ENCODE assay signal across 17 cellular contexts in genomic region chr10:87523731-87524130, GRCh38.
"Had no signal": no experiment of that assay in that cellular context is flagged by ENCODE, and none has a peak within 500 bp of the region (broad histone marks: within the 10 kb centered on the region; RNA-seq: fewer than 3 reads in every experiment).

No MANE protein-coding gene starts in this region.

- H3K36me3 ChIP-seq: prostate gland had no signal

- H3K9me3 ChIP-seq: prostate gland had no signal

- H3K27me3 Mint-ChIP-seq: activated naive CD8-positive, alpha-beta T cell treated with anti-CD3 and anti-CD28 coated beads, Interleukin-2, amount 50 U/mL, for 24 hours; activated T-helper 17 cell treated with anti-CD3 and anti-CD28 coated beads, Interleukin-2, amount 50 U/mL, for 72 hours; natural killer cell treated with Interleukin-12 subunit alpha and Interleukin-12 subunit beta and Interleukin-15 and Interleukin-18, amount 100 ng/mL, for 72 hours had no signal

- H3K4me3 Mint-ChIP-seq: activated naive CD8-positive, alpha-beta T cell treated with anti-CD3 and anti-CD28 coated beads, Interleukin-2, amount 50 U/mL, for 24 hours; activated T-helper 17 cell treated with anti-CD3 and anti-CD28 coated beads, Interleukin-2, amount 50 U/mL, for 72 hours; natural killer cell treated with Interleukin-12 subunit alpha and Interleukin-12 subunit beta and Interleukin-15 and Interleukin-18, amount 100 ng/mL, for 72 hours had no signal

- H3K4me1 ChIP-seq: esophagus squamous epithelium, prostate gland had no signal

- H3K27me3 ChIP-seq: esophagus squamous epithelium, sigmoid colon had no signal

- H3K27ac Mint-ChIP-seq: activated naive CD8-positive, alpha-beta T cell treated with anti-CD3 and anti-CD28 coated beads, Interleukin-2, amount 50 U/mL, for 24 hours; activated T-helper 17 cell treated with anti-CD3 and anti-CD28 coated beads, Interleukin-2, amount 50 U/mL, for 72 hours; natural killer cell treated with Interleukin-12 subunit alpha and Interleukin-12 subunit beta and Interleukin-15 and Interleukin-18, amount 100 ng/mL, for 72 hours had no signal

- ATAC-seq: activated naive CD8-positive, alpha-beta T cell treated with anti-CD3 and anti-CD28 coated beads, Interleukin-2, amount 50 U/mL, for 24 hours; activated T-helper 17 cell treated with anti-CD3 and anti-CD28 coated beads, Interleukin-2, amount 50 U/mL, for 72 hours; natural killer cell treated with Interleukin-12 subunit alpha and Interleukin-12 subunit beta and Interleukin-15 and Interleukin-18, amount 100 ng/mL, for 72 hours had no signal

- DNase-seq: activated CD4-positive, alpha-beta T cell treated with anti-CD3 and anti-CD28 coated beads for 1 hour; activated CD4-positive, alpha-beta T cell treated with anti-CD3 and anti-CD28 coated beads, Interleukin-2, amount 50 U/mL, for 4 hours; activated naive CD4-positive, alpha-beta T cell treated with Interleukin-2 at 50 U/mL for 16 hours; activated naive CD8-positive, alpha-beta T cell treated with anti-CD3 and anti-CD28 coated beads, Interleukin-2, amount 50 U/mL, for 24 hours; central memory CD4-positive, alpha-beta T cell; cortex of kidney; effector CD4-positive, alpha-beta T cell; esophagus squamous epithelium; foreskin fibroblast; sigmoid colon; stimulated activated CD4-positive, alpha-beta T cell treated with anti-CD3 and anti-CD28 coated beads, Interleukin-12 subunit alpha, Interleukin-12 subunit beta, amount 100 ng/mL, for 4 hours; stimulated activated CD4-positive, alpha-beta T cell treated with anti-CD3 and anti-CD28 coated beads, Interleukin-2, amount 100 ng/mL, for 24 hours had no signal

- H3K27ac ChIP-seq: esophagus squamous epithelium, prostate gland, sigmoid colon, SK-N-MC, VCaP had no signal

- H3K4me3 ChIP-seq: esophagus squamous epithelium, prostate gland, sigmoid colon, SK-N-MC had no signal
